20 cellular contexts compared by ENCODE assay signal in genomic region chr15:80643296-80643965, GRCh38. TPM values are rescaled to one million over a fixed set of nuclear protein-coding genes. Genes with fewer than 3 reads are reported as not detected.
A peak's percentile ranks its signal among the peaks of the same experiment; 100 is the strongest.
DNase-seq lines count a peak whose midpoint lies in the region; ATAC-seq and TF ChIP-seq lines count a peak whose summit lies in the region.
"Had no signal": no experiment of that assay in that cellular context is flagged by ENCODE, and none has a peak within 500 bp of the region (broad histone marks: within the 10 kb centered on the region; RNA-seq: fewer than 3 reads in every experiment).

No MANE protein-coding gene starts in this region.

- H3K27me3 Mint-ChIP-seq in T-helper 2 cell treated with Interferon-gamma antibody and Interleukin-4, amounts not matched to agents 5 μg/mL and 100 μg/mL, for 36 hours (ENCODE audit: low read depth) = no peaks in the 10 kb centered on the region
- peaks cover 0 to 17% (median 7%) of the 10 kb centered on the region in 5 donors for H3K27me3 Mint-ChIP-seq in naive thymus-derived CD8-positive, alpha-beta T cell
- H3K27me3 Mint-ChIP-seq in CD8-positive, alpha-beta T cell (ENCODE audit: low read depth) = peaks cover 17% of the 10 kb centered on the region
- H3K27me3 Mint-ChIP-seq in mesothelial cell of epicardium (ENCODE audit: low read depth) = peaks cover 3% of the 10 kb centered on the region

- no peaks in the 10 kb centered on the region for H3K9me3 ChIP-seq in CD8-positive, alpha-beta T cell (ENCODE audit: low read length)
- H3K9me3 ChIP-seq: SJSA1 had no signal

- intact Hi-C loops in CD8-positive, alpha-beta T cell (cut with DNase I, micrococcal nuclease) = no loop called here

- H3K4me1 Mint-ChIP-seq in T-helper 2 cell treated with Interferon-gamma antibody and Interleukin-4, amounts not matched to agents 5 μg/mL and 100 μg/mL, for 36 hours (ENCODE audit: low read depth) = peaks cover 3% of the 10 kb centered on the region
- H3K4me1 Mint-ChIP-seq in naive thymus-derived CD8-positive, alpha-beta T cell = no peaks in the 10 kb centered on the region
- no peaks in the 10 kb centered on the region for H3K4me1 Mint-ChIP-seq in CD8-positive, alpha-beta T cell (ENCODE audit: low read depth)
- H3K4me1 Mint-ChIP-seq in mesothelial cell of epicardium = no peaks in the 10 kb centered on the region

- no peak overlapping the region for H3K27ac ChIP-seq in CD8-positive, alpha-beta T cell (ENCODE audit: low read depth, low read length)
- H3K27ac ChIP-seq: body of pancreas, dorsolateral prefrontal cortex, hepatocyte, SJSA1 had no signal

- H3K4me3 ChIP-seq in CD8-positive, alpha-beta T cell (ENCODE audit: low read depth, low read length) = no peak overlapping the region
- H3K4me3 ChIP-seq: body of pancreas, dorsolateral prefrontal cortex, hepatocyte, SJSA1 had no signal

- H3K27ac Mint-ChIP-seq in T-helper 2 cell treated with Interferon-gamma antibody and Interleukin-4, amounts not matched to agents 5 μg/mL and 100 μg/mL, for 36 hours = no peak overlapping the region
- no peak overlapping the region for H3K27ac Mint-ChIP-seq in naive thymus-derived CD8-positive, alpha-beta T cell
- H3K27ac Mint-ChIP-seq in CD8-positive, alpha-beta T cell = no peak overlapping the region
- H3K27ac Mint-ChIP-seq in mesothelial cell of epicardium = no peak overlapping the region
- H3K27ac Mint-ChIP-seq: activated naive CD4-positive, alpha-beta T cell treated with anti-CD3 and anti-CD28 coated beads for 36 hours had no signal

- no peak overlapping the region for H3K4me3 Mint-ChIP-seq in T-helper 2 cell treated with Interferon-gamma antibody and Interleukin-4, amounts not matched to agents 5 μg/mL and 100 μg/mL, for 36 hours
- no peak overlapping the region for H3K4me3 Mint-ChIP-seq in naive thymus-derived CD8-positive, alpha-beta T cell
- H3K4me3 Mint-ChIP-seq in CD8-positive, alpha-beta T cell = no peak overlapping the region
- H3K4me3 Mint-ChIP-seq in mesothelial cell of epicardium = no peak overlapping the region
- H3K4me3 Mint-ChIP-seq: activated naive CD4-positive, alpha-beta T cell treated with anti-CD3 and anti-CD28 coated beads for 36 hours had no signal

- no peak for ATAC-seq in naive thymus-derived CD8-positive, alpha-beta T cell
- no peak for ATAC-seq in CD8-positive, alpha-beta T cell
- ATAC-seq: body of pancreas, esophagus mucosa, sciatic nerve had no signal

- no peaks in the 10 kb centered on the region for H3K9me3 Mint-ChIP-seq in T-helper 2 cell treated with Interferon-gamma antibody and Interleukin-4, amounts not matched to agents 5 μg/mL and 100 μg/mL, for 36 hours
- H3K9me3 Mint-ChIP-seq in naive thymus-derived CD8-positive, alpha-beta T cell = peaks cover 0 to 16% (median 9%) of the 10 kb centered on the region in 9 donors
- peaks cover 2% of the 10 kb centered on the region for H3K9me3 Mint-ChIP-seq in CD8-positive, alpha-beta T cell
- H3K9me3 Mint-ChIP-seq in mesothelial cell of epicardium = peaks cover 29% of the 10 kb centered on the region

- H3K4me1 ChIP-seq in CD8-positive, alpha-beta T cell (ENCODE audit: insufficient read depth, low read length) = no peaks in the 10 kb centered on the region
- H3K4me1 ChIP-seq: body of pancreas had no signal

- CTCF ChIA-PET in CD8-positive, alpha-beta T cell (lab: Charles Lee) = no interaction called here

- no peaks in the 10 kb centered on the region for H3K36me3 ChIP-seq in CD8-positive, alpha-beta T cell (ENCODE audit: insufficient read depth, low read length)
- H3K36me3 ChIP-seq: SJSA1 had no signal

- POLR2A ChIA-PET in naive thymus-derived CD8-positive, alpha-beta T cell (lab: Charles Lee) = no interaction called here
- POLR2A ChIA-PET in CD8-positive, alpha-beta T cell (lab: Charles Lee) = interaction anchor here (0.7 kb wide), 1 partner anchor 70 kb away, joined by 3 read pairs; no protein-coding TSS in a partner anchor

- no peak for TF ChIP-seq CTCF in CD8-positive, alpha-beta T cell (IDR thresholded peaks at IDR 0.05)
- TF ChIP-seq CTCF in mesothelial cell of epicardium (IDR thresholded peaks at IDR 0.05; ENCODE audit: unreplicated experiment) = no peak

- H3K27me3 ChIP-seq in CD8-positive, alpha-beta T cell (ENCODE audit: insufficient read depth, low read length) = no peaks in the 10 kb centered on the region
- H3K27me3 ChIP-seq: body of pancreas, dorsolateral prefrontal cortex, hepatocyte, SJSA1 had no signal

- peak; percentile 71 for DNase-seq in AG08395 (ENCODE audit: low spot score)
- DNase-seq in GF-D8 (lab: John Stamatoyannopoulos, UW) = peak; percentile 36
- peak; percentile 95 for DNase-seq in NOMO-1 treated with DMSO at 0.1 percent for 48 hours (lab: John Stamatoyannopoulos, UW; ENCODE audit: unreplicated experiment)
- DNase-seq in fibroblast of peridontal ligament (ENCODE audit: extremely low read depth) = peak; percentile 77
- no peak for DNase-seq in T-helper 2 cell treated with Interferon-gamma antibody and Interleukin-4, amounts not matched to agents 5 μg/mL and 100 μg/mL, for 36 hours (ENCODE audit: low spot score)
- DNase-seq in naive thymus-derived CD8-positive, alpha-beta T cell = no peak
- no peak for DNase-seq in CD8-positive, alpha-beta T cell
- no peak for DNase-seq in mesothelial cell of epicardium (ENCODE audit: low spot score in 2 of 2, unreplicated experiment in 2 of 2)
- DNase-seq: activated CD4-positive, alpha-beta T cell treated with anti-CD3 and anti-CD28 coated beads for 4 hours; activated naive CD4-positive, alpha-beta T cell treated with anti-CD3 and anti-CD28 coated beads for 36 hours; body of pancreas; DMS153; dorsolateral prefrontal cortex; nucleus accumbens; stimulated activated CD4-positive, alpha-beta T cell treated with anti-CD3 and anti-CD28 coated beads, Interleukin-2, amount 100 ng/mL, for 24 hours; T1000 had no signal

- H3K36me3 Mint-ChIP-seq in T-helper 2 cell treated with Interferon-gamma antibody and Interleukin-4, amounts not matched to agents 5 μg/mL and 100 μg/mL, for 36 hours (ENCODE audit: low read depth) = no peaks in the 10 kb centered on the region
- no peaks in the 10 kb centered on the region for H3K36me3 Mint-ChIP-seq in naive thymus-derived CD8-positive, alpha-beta T cell
- H3K36me3 Mint-ChIP-seq in CD8-positive, alpha-beta T cell = no peaks in the 10 kb centered on the region
- H3K36me3 Mint-ChIP-seq in mesothelial cell of epicardium = peaks cover 3% of the 10 kb centered on the region

RNA-seq across cellular contexts. Expression of gene ABHD17C, which starts 51.7 kb away (rescaled TPM):
- total RNA-seq in naive thymus-derived CD8-positive, alpha-beta T cell = 1 to 10 TPM; 1.8 to 2.5 TPM
- polyA plus RNA-seq in naive thymus-derived CD8-positive, alpha-beta T cell = 1 to 10 TPM in 1 of 3 donors, under 1 TPM in 2; 0.08 to 2.4 (median 0.91) TPM
- total RNA-seq in CD8-positive, alpha-beta T cell = 1 to 10 TPM in 1 of 2 experiments, under 1 TPM in 1; 0.75 to 1.1 TPM
- total RNA-seq in mesothelial cell of epicardium = 17.0 to 18.0 TPM (median 17.9 TPM) in 3 replicates

Comparison
In these comparisons a context has a peak if more than half of its experiments do, and no peak if none do; other contexts are left out.
1. DNase-seq: peak in AG08395 (single experiment), GF-D8 (single experiment), NOMO-1 treated with DMSO at 0.1 percent for 48 hours (single experiment) and fibroblast of peridontal ligament (single experiment); none in T-helper 2 cell treated with Interferon-gamma antibody and Interleukin-4, amounts not matched to agents 5 μg/mL and 100 μg/mL, for 36 hours (single experiment), naive thymus-derived CD8-positive, alpha-beta T cell (0 of 10), CD8-positive, alpha-beta T cell (0 of 7) and mesothelial cell of epicardium (0 of 2).